ENCODE assay signal across 20 cellular contexts in the genomic region with DNA sequence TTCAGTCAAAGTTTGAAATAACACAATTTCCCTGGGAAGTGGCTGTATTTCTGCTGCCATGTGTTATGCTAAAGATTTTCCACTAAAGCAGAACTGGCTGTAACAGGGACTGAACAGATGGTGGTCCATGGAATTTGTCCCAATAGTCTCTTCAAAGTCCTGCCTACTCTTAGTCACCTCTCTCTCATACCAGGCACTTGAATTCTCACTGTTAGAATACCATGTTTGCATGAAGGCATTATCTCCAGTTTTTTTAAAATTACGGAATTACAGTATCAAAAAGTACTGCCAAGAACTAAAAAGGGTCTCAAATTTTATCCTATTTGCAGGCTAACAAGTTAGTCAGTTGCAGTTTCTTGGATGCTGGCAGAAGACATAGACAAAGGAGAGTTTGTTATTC.
"Had no signal": no experiment of that assay in that cellular context is flagged by ENCODE, and none has a peak within 500 bp of the region (broad histone marks: within the 10 kb centered on the region; RNA-seq: fewer than 3 reads in every experiment).

No MANE protein-coding gene starts in this region.

- DNase-seq: activated CD4-positive, alpha-beta memory T cell treated with anti-CD3 and anti-CD28 coated beads, Interleukin-2, amount 10 ng/mL, durations not matched to agents 7 days and 5 days; activated CD4-positive, alpha-beta T cell treated with anti-CD3 and anti-CD28 coated beads for 1 hour; activated CD4-positive, alpha-beta T cell treated with anti-CD3 and anti-CD28 coated beads for 4 hours; activated CD4-positive, alpha-beta T cell treated with anti-CD3 and anti-CD28 coated beads, Interleukin-2, amount 10 ng/mL, durations not matched to agents 7 days and 5 days; activated CD4-positive, alpha-beta T cell treated with anti-CD3 and anti-CD28 coated beads, Interleukin-2, amount 50 U/mL, for 4 hours; activated CD8-positive, alpha-beta memory T cell treated with anti-CD3 and anti-CD28 coated beads, Interleukin-2, amount 50 U/mL, for 48 hours; activated gamma-delta T cell; activated naive CD4-positive, alpha-beta T cell; activated naive CD4-positive, alpha-beta T cell treated with anti-CD3 and anti-CD28 coated beads, Interleukin-2, amount 10 ng/mL, durations not matched to agents 7 days and 5 days; activated naive CD8-positive, alpha-beta T cell treated with anti-CD3 and anti-CD28 coated beads, Interleukin-2, amount 10 ng/mL, durations not matched to agents 7 days and 5 days; activated T-cell treated with anti-CD3 and anti-CD28 coated beads for 4 hours; activated T-cell treated with anti-CD3 and anti-CD28 coated beads, Interleukin-2, amount 50 U/mL, for 24 hours; activated T-cell treated with anti-CD3 and anti-CD28 coated beads, Interleukin-2, amount 50 U/mL, for 72 hours; central memory CD4-positive, alpha-beta T cell; cerebellar nuclear complex; colonic mucosa; effector CD8-positive, alpha-beta T cell; esophagus squamous epithelium; foreskin melanocyte; T-helper 2 cell had no signal
